ENCODE assay signal across 9 cellular contexts in genomic region chr7:2732959-2733584, GRCh38. TPM values are rescaled to one million over a fixed set of nuclear protein-coding genes. Genes with fewer than 3 reads are reported as not detected.
A peak's percentile ranks its signal among the peaks of the same experiment; 100 is the strongest.
DNase-seq lines count a peak whose midpoint lies in the region; ATAC-seq, FAIRE-seq and TF ChIP-seq lines count a peak whose summit lies in the region.
"Had no signal": no experiment of that assay in that cellular context is flagged by ENCODE, and none has a peak within 500 bp of the region (broad histone marks: within the 10 kb centered on the region; RNA-seq: fewer than 3 reads in every experiment).

No MANE protein-coding gene starts in this region.

- no peak for DNase-seq in CD8-positive, alpha-beta memory T cell
- DNase-seq in Peyer's patch (peak in 2 of 3 donors; percentile 18 to 74), fibroblast of mammary gland (ENCODE audit: low read depth) (peak; percentile 84), pancreas (peak in 3 of 6 donors; percentile 28 to 57 (median 38)), NAMALWA (ENCODE audit: low spot score) (no peak)
- DNase-seq in activated CD4-positive, alpha-beta T cell treated with anti-CD3 and anti-CD28 coated beads, Interleukin-2, amount 50 U/mL, for 48 hours, result no peak

- CTCF ChIA-PET in CD8-positive, alpha-beta memory T cell (lab: Charles Lee), result no interaction called here

- ATAC-seq in pancreas (peak in 3 of 4 donors; percentile 13 to 42 (median 39)), GM21528 (IDR thresholded peaks at IDR 0.05; ENCODE audit: low FRiP score, unreplicated experiment) (no peak), GM18867 (IDR thresholded peaks at IDR 0.05; ENCODE audit: unreplicated experiment) (no peak)

- H3K36me3 ChIP-seq in CD8-positive, alpha-beta memory T cell (ENCODE audit: insufficient read depth, low read length), result peaks cover 9% of the 10 kb centered on the region
- H3K36me3 ChIP-seq in Peyer's patch (peaks cover 0 to 13% (median 0%) of the 10 kb centered on the region in 3 donors), pancreas (peaks cover 0 to 4% (median 0%) of the 10 kb centered on the region in 3 donors)

- 49 to 61% methylated on average over 18 of the region's 18 CpGs for WGBS in pancreas, 2 donors

- no peaks in the 10 kb centered on the region for H3K4me1 ChIP-seq in CD8-positive, alpha-beta memory T cell (ENCODE audit: insufficient read depth, low read length)
- H3K4me1 ChIP-seq in Peyer's patch (peaks cover 0 to 26% (median 2%) of the 10 kb centered on the region in 4 donors), pancreas (no peaks in the 10 kb centered on the region)

- H3K27ac ChIP-seq in CD8-positive, alpha-beta memory T cell (ENCODE audit: low read depth, low read length), result peak overlapping the region; percentile 35
- peak overlapping the region in 3 of 4 donors; percentile 42 to 57 (median 50) for H3K27ac ChIP-seq in Peyer's patch
- peak overlapping the region in 1 of 4 donors; percentile 20 for H3K27ac ChIP-seq in pancreas

- no peak overlapping the region for H3K4me3 ChIP-seq in CD8-positive, alpha-beta memory T cell (ENCODE audit: low read length)
- H3K4me3 ChIP-seq in Peyer's patch (no peak overlapping the region), fibroblast of mammary gland (ENCODE audit: control insufficient read depth, low read depth, low read length) (no peak overlapping the region), pancreas (no peak overlapping the region)

- peaks cover 0 to 2% of the 10 kb centered on the region in 2 donors for H3K27me3 Mint-ChIP-seq in CD8-positive, alpha-beta memory T cell

- H3K27me3 ChIP-seq in CD8-positive, alpha-beta memory T cell (ENCODE audit: insufficient read depth, low read length, poor library complexity, severe bottlenecking), result no peaks in the 10 kb centered on the region
- H3K27me3 ChIP-seq in Peyer's patch (no peaks in the 10 kb centered on the region), pancreas (no peaks in the 10 kb centered on the region)

- POLR2A ChIA-PET in CD8-positive, alpha-beta memory T cell (lab: Charles Lee), result no interaction called here

- peak in 1 of 6 experiments; percentile 11 for TF ChIP-seq CTCF in Peyer's patch (IDR thresholded peaks at IDR 0.05)
- TF ChIP-seq CTCF in fibroblast of mammary gland (conservative IDR thresholded peaks at IDR 0.05; ENCODE audit: control insufficient read depth, insufficient read depth, low read depth, low read length), result peak; percentile 21
- TF ChIP-seq CTCF in pancreas (IDR thresholded peaks at IDR 0.05), result no peak

- H3K9me3 Mint-ChIP-seq in CD8-positive, alpha-beta memory T cell, result no peaks in the 10 kb centered on the region

- H3K36me3 Mint-ChIP-seq in CD8-positive, alpha-beta memory T cell, result peaks cover 0 to 39% (median 9%) of the 10 kb centered on the region in 3 donors

- no peaks in the 10 kb centered on the region for H3K9me3 ChIP-seq in CD8-positive, alpha-beta memory T cell (ENCODE audit: low read length)
- H3K9me3 ChIP-seq in Peyer's patch (no peaks in the 10 kb centered on the region), pancreas (no peaks in the 10 kb centered on the region)

- no peak for FAIRE-seq in pancreas (lab: Jason Lieb, UNC)

- no peak overlapping the region for H3K4me3 Mint-ChIP-seq in CD8-positive, alpha-beta memory T cell

- intact Hi-C loops in pancreas (cut with DNase I), result no loop called here

- no peak for TF ChIP-seq POLR2A in Peyer's patch (IDR thresholded peaks at IDR 0.05)

- peak overlapping the region in 1 of 8 donors; percentile 50 for H3K27ac Mint-ChIP-seq in CD8-positive, alpha-beta memory T cell

- H3K4me1 Mint-ChIP-seq in CD8-positive, alpha-beta memory T cell, result peaks cover 0 to 38% (median 6%) of the 10 kb centered on the region in 3 donors

RNA-seq across cellular contexts. Expression of gene AMZ1, which starts 45.1 kb away (rescaled TPM):
- total RNA-seq in CD8-positive, alpha-beta memory T cell, result under 1 TPM in 1 of 2 experiments, not detected in 1; 0.07 TPM
- polyA plus RNA-seq in CD8-positive, alpha-beta memory T cell, result 0.08 TPM
- total RNA-seq in Peyer's patch (under 1 TPM in 1 of 4 donors, not detected in 3; 0.67 TPM), pancreas (under 1 TPM in 1 of 6 donors, not detected in 5; 0.19 TPM)
- under 1 TPM; 0.04 to 0.05 TPM for polyA plus RNA-seq in pancreas
- total RNA-seq: activated CD8-positive, alpha-beta memory T cell treated with anti-CD3 and anti-CD28 coated beads for 36 hours had no signal

Comparison
In these comparisons a context has a peak if more than half of its experiments do, and no peak if none do; other contexts are left out.
1. DNase-seq: peak in Peyer's patch (2 of 3) and fibroblast of mammary gland (single experiment); none in CD8-positive, alpha-beta memory T cell (0 of 5), activated CD4-positive, alpha-beta T cell treated with anti-CD3 and anti-CD28 coated beads, Interleukin-2, amount 50 U/mL, for 48 hours (0 of 2) and NAMALWA (single experiment).
2. ATAC-seq: peak in pancreas (3 of 4); none in GM21528 (single experiment) and GM18867 (single experiment).